1 cellular context compared by ENCODE assay signal in the genomic region with DNA sequence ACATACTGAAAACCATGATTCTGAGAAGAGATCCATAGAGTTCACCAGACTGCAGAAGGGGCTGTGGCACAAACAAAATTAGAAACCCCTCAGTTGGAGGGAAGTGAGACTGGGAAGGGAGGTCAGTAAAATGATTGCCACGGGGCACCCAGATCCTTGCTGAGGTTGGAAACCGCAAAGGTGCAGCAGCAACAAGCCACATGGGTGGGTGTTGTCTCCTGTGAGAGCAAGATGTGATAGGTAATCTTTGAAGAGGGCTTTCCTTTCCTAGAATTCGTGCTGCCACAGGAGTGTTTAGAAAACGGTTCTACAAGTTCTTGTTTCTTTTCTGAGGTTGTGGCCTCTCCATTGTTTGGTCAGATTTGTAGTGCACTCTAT.
TF ChIP-seq lines count a peak whose summit lies in the region.

No MANE protein-coding gene starts in this region.

TF ChIP-seq in GM12878, 131 proteins besides CTCF, POLR2A, EP300 and RAD21 (continued from another document and continues in another):
- TF ChIP-seq, protein P1, sequence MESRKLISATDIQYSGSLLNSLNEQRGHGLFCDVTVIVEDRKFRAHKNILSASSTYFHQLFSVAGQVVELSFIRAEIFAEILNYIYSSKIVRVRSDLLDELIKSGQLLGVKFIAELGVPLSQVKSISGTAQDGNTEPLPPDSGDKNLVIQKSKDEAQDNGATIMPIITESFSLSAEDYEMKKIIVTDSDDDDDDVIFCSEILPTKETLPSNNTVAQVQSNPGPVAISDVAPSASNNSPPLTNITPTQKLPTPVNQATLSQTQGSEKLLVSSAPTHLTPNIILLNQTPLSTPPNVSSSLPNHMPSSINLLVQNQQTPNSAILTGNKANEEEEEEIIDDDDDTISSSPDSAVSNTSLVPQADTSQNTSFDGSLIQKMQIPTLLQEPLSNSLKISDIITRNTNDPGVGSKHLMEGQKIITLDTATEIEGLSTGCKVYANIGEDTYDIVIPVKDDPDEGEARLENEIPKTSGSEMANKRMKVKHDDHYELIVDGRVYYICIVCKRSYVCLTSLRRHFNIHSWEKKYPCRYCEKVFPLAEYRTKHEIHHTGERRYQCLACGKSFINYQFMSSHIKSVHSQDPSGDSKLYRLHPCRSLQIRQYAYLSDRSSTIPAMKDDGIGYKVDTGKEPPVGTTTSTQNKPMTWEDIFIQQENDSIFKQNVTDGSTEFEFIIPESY (IDR thresholded peaks at IDR 0.05) = no peak
- TF ChIP-seq LARP7 (IDR thresholded peaks at IDR 0.05) (no peak), ETV6 (conservative IDR thresholded peaks at IDR 0.05 in 1 of 2, IDR thresholded peaks at IDR 0.05 in 1 of 2; ENCODE audit: borderline replicate concordance in 1 of 2, low read depth in 1 of 2) (no peak), BMI1 (IDR thresholded peaks at IDR 0.05; ENCODE audit: borderline replicate concordance) (0 out of 2 replicates have a peak, but pooled peaks have one; percentile 9), ZNF207 (IDR thresholded peaks at IDR 0.05; ENCODE audit: borderline replicate concordance) (no peak), SREBF1 (IDR thresholded peaks at IDR 0.05; ENCODE audit: low read length) (no peak), FOXM1 (IDR thresholded peaks at IDR 0.05; ENCODE audit: low read depth, low read length) (no peak), ASH2L (IDR thresholded peaks at IDR 0.05; ENCODE audit: borderline replicate concordance, low read depth) (no peak), IKZF1 (conservative IDR thresholded peaks at IDR 0.05) (peak; percentile 56), NR2F1 (conservative IDR thresholded peaks at IDR 0.05) (peak; percentile 62), CBX5 (IDR thresholded peaks at IDR 0.05; ENCODE audit: low read depth) (no peak), YY1 (IDR thresholded peaks at IDR 0.05; ENCODE audit: low read depth, low read length) (no peak), RUNX3 (IDR thresholded peaks at IDR 0.05; ENCODE audit: low read length) (peak; percentile 93), CBFB (IDR thresholded peaks at IDR 0.05; ENCODE audit: low read depth) (no peak), JUND (IDR thresholded peaks at IDR 0.05; ENCODE audit: low read depth, low read length) (no peak), RAD51 (IDR thresholded peaks at IDR 0.05) (no peak), BCL11A (IDR thresholded peaks at IDR 0.05; ENCODE audit: low read depth, low read length) (no peak), TARDBP (IDR thresholded peaks at IDR 0.05; ENCODE audit: borderline replicate concordance) (no peak), KLF5 (IDR thresholded peaks at IDR 0.05; ENCODE audit: partially characterized antibody) (no peak), MEF2B (IDR thresholded peaks at IDR 0.05; ENCODE audit: partially characterized antibody, poor library complexity, severe bottlenecking) (no peak), SMAD1 (IDR thresholded peaks at IDR 0.05; ENCODE audit: low read depth, partially characterized antibody) (no peak), ZBED1 (IDR thresholded peaks at IDR 0.05; ENCODE audit: borderline replicate concordance) (peak; percentile 28; the same call in 1 of the 2 replicates), GABPA (IDR thresholded peaks at IDR 0.05; ENCODE audit: low read depth) (no peak), DPF2 (IDR thresholded peaks at IDR 0.05) (peak; percentile 72; the same call in 1 of the 2 replicates), EED (IDR thresholded peaks at IDR 0.05; ENCODE audit: low read depth) (peak; percentile 48; the same call in 1 of the 2 replicates), MTA2 (IDR thresholded peaks at IDR 0.05; ENCODE audit: low read depth) (peak; percentile 16; the same call in 1 of the 2 replicates), HDGF (IDR thresholded peaks at IDR 0.05) (no peak), EZH2 (IDR thresholded peaks at IDR 0.05; ENCODE audit: borderline replicate concordance, control insufficient read depth, low read depth, low read length) (no peak), ZNF384 (IDR thresholded peaks at IDR 0.05; ENCODE audit: borderline replicate concordance, low read depth, low read length) (no peak), NFIC (IDR thresholded peaks at IDR 0.05; ENCODE audit: low read depth, low read length) (peak; percentile 27)
- TF ChIP-seq, protein P2, sequence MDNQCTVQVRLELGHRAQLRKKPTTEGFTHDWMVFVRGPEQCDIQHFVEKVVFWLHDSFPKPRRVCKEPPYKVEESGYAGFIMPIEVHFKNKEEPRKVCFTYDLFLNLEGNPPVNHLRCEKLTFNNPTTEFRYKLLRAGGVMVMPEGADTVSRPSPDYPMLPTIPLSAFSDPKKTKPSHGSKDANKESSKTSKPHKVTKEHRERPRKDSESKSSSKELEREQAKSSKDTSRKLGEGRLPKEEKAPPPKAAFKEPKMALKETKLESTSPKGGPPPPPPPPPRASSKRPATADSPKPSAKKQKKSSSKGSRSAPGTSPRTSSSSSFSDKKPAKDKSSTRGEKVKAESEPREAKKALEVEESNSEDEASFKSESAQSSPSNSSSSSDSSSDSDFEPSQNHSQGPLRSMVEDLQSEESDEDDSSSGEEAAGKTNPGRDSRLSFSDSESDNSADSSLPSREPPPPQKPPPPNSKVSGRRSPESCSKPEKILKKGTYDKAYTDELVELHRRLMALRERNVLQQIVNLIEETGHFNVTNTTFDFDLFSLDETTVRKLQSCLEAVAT (IDR thresholded peaks at IDR 0.05) = peak; percentile 47; the same call in 1 of the 2 replicates
- TF ChIP-seq, protein P3, sequence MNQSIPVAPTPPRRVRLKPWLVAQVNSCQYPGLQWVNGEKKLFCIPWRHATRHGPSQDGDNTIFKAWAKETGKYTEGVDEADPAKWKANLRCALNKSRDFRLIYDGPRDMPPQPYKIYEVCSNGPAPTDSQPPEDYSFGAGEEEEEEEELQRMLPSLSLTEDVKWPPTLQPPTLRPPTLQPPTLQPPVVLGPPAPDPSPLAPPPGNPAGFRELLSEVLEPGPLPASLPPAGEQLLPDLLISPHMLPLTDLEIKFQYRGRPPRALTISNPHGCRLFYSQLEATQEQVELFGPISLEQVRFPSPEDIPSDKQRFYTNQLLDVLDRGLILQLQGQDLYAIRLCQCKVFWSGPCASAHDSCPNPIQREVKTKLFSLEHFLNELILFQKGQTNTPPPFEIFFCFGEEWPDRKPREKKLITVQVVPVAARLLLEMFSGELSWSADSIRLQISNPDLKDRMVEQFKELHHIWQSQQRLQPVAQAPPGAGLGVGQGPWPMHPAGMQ (IDR thresholded peaks at IDR 0.05; ENCODE audit: borderline replicate concordance) = no peak
- TF ChIP-seq, protein P4, sequence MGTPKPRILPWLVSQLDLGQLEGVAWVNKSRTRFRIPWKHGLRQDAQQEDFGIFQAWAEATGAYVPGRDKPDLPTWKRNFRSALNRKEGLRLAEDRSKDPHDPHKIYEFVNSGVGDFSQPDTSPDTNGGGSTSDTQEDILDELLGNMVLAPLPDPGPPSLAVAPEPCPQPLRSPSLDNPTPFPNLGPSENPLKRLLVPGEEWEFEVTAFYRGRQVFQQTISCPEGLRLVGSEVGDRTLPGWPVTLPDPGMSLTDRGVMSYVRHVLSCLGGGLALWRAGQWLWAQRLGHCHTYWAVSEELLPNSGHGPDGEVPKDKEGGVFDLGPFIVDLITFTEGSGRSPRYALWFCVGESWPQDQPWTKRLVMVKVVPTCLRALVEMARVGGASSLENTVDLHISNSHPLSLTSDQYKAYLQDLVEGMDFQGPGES (IDR thresholded peaks at IDR 0.05) = no peak
- TF ChIP-seq, protein P5, sequence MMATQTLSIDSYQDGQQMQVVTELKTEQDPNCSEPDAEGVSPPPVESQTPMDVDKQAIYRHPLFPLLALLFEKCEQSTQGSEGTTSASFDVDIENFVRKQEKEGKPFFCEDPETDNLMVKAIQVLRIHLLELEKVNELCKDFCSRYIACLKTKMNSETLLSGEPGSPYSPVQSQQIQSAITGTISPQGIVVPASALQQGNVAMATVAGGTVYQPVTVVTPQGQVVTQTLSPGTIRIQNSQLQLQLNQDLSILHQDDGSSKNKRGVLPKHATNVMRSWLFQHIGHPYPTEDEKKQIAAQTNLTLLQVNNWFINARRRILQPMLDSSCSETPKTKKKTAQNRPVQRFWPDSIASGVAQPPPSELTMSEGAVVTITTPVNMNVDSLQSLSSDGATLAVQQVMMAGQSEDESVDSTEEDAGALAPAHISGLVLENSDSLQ (IDR thresholded peaks at IDR 0.05) = 0 out of 2 replicates have a peak, but pooled peaks have one; percentile 19
- TF ChIP-seq, protein P6, sequence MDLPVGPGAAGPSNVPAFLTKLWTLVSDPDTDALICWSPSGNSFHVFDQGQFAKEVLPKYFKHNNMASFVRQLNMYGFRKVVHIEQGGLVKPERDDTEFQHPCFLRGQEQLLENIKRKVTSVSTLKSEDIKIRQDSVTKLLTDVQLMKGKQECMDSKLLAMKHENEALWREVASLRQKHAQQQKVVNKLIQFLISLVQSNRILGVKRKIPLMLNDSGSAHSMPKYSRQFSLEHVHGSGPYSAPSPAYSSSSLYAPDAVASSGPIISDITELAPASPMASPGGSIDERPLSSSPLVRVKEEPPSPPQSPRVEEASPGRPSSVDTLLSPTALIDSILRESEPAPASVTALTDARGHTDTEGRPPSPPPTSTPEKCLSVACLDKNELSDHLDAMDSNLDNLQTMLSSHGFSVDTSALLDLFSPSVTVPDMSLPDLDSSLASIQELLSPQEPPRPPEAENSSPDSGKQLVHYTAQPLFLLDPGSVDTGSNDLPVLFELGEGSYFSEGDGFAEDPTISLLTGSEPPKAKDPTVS (IDR thresholded peaks at IDR 0.05; ENCODE audit: low read depth, low read length) = no peak
- TF ChIP-seq, protein P7, sequence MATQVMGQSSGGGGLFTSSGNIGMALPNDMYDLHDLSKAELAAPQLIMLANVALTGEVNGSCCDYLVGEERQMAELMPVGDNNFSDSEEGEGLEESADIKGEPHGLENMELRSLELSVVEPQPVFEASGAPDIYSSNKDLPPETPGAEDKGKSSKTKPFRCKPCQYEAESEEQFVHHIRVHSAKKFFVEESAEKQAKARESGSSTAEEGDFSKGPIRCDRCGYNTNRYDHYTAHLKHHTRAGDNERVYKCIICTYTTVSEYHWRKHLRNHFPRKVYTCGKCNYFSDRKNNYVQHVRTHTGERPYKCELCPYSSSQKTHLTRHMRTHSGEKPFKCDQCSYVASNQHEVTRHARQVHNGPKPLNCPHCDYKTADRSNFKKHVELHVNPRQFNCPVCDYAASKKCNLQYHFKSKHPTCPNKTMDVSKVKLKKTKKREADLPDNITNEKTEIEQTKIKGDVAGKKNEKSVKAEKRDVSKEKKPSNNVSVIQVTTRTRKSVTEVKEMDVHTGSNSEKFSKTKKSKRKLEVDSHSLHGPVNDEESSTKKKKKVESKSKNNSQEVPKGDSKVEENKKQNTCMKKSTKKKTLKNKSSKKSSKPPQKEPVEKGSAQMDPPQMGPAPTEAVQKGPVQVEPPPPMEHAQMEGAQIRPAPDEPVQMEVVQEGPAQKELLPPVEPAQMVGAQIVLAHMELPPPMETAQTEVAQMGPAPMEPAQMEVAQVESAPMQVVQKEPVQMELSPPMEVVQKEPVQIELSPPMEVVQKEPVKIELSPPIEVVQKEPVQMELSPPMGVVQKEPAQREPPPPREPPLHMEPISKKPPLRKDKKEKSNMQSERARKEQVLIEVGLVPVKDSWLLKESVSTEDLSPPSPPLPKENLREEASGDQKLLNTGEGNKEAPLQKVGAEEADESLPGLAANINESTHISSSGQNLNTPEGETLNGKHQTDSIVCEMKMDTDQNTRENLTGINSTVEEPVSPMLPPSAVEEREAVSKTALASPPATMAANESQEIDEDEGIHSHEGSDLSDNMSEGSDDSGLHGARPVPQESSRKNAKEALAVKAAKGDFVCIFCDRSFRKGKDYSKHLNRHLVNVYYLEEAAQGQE (IDR thresholded peaks at IDR 0.05; ENCODE audit: low read depth, low read length) = no peak
- TF ChIP-seq, protein P8, sequence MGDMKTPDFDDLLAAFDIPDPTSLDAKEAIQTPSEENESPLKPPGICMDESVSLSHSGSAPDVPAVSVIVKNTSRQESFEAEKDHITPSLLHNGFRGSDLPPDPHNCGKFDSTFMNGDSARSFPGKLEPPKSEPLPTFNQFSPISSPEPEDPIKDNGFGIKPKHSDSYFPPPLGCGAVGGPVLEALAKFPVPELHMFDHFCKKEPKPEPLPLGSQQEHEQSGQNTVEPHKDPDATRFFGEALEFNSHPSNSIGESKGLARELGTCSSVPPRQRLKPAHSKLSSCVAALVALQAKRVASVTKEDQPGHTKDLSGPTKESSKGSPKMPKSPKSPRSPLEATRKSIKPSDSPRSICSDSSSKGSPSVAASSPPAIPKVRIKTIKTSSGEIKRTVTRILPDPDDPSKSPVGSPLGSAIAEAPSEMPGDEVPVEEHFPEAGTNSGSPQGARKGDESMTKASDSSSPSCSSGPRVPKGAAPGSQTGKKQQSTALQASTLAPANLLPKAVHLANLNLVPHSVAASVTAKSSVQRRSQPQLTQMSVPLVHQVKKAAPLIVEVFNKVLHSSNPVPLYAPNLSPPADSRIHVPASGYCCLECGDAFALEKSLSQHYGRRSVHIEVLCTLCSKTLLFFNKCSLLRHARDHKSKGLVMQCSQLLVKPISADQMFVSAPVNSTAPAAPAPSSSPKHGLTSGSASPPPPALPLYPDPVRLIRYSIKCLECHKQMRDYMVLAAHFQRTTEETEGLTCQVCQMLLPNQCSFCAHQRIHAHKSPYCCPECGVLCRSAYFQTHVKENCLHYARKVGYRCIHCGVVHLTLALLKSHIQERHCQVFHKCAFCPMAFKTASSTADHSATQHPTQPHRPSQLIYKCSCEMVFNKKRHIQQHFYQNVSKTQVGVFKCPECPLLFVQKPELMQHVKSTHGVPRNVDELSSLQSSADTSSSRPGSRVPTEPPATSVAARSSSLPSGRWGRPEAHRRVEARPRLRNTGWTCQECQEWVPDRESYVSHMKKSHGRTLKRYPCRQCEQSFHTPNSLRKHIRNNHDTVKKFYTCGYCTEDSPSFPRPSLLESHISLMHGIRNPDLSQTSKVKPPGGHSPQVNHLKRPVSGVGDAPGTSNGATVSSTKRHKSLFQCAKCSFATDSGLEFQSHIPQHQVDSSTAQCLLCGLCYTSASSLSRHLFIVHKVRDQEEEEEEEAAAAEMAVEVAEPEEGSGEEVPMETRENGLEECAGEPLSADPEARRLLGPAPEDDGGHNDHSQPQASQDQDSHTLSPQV (IDR thresholded peaks at IDR 0.05) = no peak
- TF ChIP-seq, protein P9, sequence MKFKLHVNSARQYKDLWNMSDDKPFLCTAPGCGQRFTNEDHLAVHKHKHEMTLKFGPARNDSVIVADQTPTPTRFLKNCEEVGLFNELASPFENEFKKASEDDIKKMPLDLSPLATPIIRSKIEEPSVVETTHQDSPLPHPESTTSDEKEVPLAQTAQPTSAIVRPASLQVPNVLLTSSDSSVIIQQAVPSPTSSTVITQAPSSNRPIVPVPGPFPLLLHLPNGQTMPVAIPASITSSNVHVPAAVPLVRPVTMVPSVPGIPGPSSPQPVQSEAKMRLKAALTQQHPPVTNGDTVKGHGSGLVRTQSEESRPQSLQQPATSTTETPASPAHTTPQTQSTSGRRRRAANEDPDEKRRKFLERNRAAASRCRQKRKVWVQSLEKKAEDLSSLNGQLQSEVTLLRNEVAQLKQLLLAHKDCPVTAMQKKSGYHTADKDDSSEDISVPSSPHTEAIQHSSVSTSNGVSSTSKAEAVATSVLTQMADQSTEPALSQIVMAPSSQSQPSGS (IDR thresholded peaks at IDR 0.05; ENCODE audit: low read length) = no peak
- TF ChIP-seq, protein P10, sequence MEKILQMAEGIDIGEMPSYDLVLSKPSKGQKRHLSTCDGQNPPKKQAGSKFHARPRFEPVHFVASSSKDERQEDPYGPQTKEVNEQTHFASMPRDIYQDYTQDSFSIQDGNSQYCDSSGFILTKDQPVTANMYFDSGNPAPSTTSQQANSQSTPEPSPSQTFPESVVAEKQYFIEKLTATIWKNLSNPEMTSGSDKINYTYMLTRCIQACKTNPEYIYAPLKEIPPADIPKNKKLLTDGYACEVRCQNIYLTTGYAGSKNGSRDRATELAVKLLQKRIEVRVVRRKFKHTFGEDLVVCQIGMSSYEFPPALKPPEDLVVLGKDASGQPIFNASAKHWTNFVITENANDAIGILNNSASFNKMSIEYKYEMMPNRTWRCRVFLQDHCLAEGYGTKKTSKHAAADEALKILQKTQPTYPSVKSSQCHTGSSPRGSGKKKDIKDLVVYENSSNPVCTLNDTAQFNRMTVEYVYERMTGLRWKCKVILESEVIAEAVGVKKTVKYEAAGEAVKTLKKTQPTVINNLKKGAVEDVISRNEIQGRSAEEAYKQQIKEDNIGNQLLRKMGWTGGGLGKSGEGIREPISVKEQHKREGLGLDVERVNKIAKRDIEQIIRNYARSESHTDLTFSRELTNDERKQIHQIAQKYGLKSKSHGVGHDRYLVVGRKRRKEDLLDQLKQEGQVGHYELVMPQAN (conservative IDR thresholded peaks at IDR 0.05) = no peak
